8 cellular contexts compared by ENCODE assay signal in the genomic region with DNA sequence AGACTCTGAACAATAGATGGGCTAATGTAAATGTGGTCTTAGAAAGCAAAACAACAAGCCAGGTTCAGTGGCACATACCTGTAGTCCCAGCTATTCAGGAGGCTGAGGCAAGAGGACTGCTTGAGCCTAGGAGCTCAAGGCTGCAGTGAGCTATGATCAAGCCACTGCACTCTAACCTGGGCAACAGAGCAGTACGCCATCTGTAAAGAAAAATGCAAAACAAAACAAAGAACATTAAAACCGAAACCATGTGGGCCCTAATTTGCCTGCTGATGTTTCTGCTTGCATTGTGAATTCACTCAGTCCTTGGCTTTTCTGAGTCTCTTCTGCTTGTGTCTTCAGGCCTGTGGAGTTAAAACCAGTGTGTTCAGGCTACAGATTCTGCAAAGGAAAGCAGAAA. TPM values are rescaled to one million over a fixed set of nuclear protein-coding genes. Genes with fewer than 3 reads are reported as not detected.
DNase-seq lines count a peak whose midpoint lies in the region; ATAC-seq lines count a peak whose summit lies in the region.

No MANE protein-coding gene starts in this region.

- no peak overlapping the region for H3K4me3 Mint-ChIP-seq in activated naive CD8-positive, alpha-beta T cell treated with anti-CD3 and anti-CD28 coated beads, Interleukin-2, amount 10 ng/mL, durations not matched to agents 7 days and 5 days
- no peak overlapping the region for H3K4me3 Mint-ChIP-seq in activated naive CD8-positive, alpha-beta T cell treated with anti-CD3 and anti-CD28 coated beads for 36 hours
- H3K4me3 Mint-ChIP-seq in stimulated activated naive B cell treated with anti-CD40 and anti-IgM and Interleukin-4, amounts not matched to agents 10 μg/mL and 1 μg/mL and 100 μg/mL, for 72 hours, result no peak overlapping the region

- H3K27ac Mint-ChIP-seq in activated naive CD8-positive, alpha-beta T cell treated with anti-CD3 and anti-CD28 coated beads, Interleukin-2, amount 10 ng/mL, durations not matched to agents 7 days and 5 days, result peak overlapping the region; percentile 45
- H3K27ac Mint-ChIP-seq in activated naive CD8-positive, alpha-beta T cell treated with anti-CD3 and anti-CD28 coated beads for 36 hours, result no peak overlapping the region
- peak overlapping the region; percentile 59 for H3K27ac Mint-ChIP-seq in stimulated activated naive B cell treated with anti-CD40 and anti-IgM and Interleukin-4, amounts not matched to agents 10 μg/mL and 1 μg/mL and 100 μg/mL, for 72 hours

- POLR2A ChIA-PET in activated naive CD8-positive, alpha-beta T cell treated with anti-CD3 and anti-CD28 coated beads, Interleukin-2, amount 10 ng/mL, durations not matched to agents 7 days and 5 days (lab: Charles Lee), result interaction anchor here (1.5 kb wide), 1 partner anchor 15 kb away, joined by 6 read pairs; no protein-coding TSS in a partner anchor

- no peak for DNase-seq in activated naive CD8-positive, alpha-beta T cell treated with anti-CD3 and anti-CD28 coated beads, Interleukin-2, amount 10 ng/mL, durations not matched to agents 7 days and 5 days
- no peak for DNase-seq in activated naive CD8-positive, alpha-beta T cell treated with anti-CD3 and anti-CD28 coated beads for 36 hours
- DNase-seq in NAMALWA (ENCODE audit: low spot score) (peak; percentile 74), hippocampal formation (lab: John Stamatoyannopoulos, UW) (no peak), NCI-H128 (lab: John Stamatoyannopoulos, UW; ENCODE audit: unreplicated experiment) (no peak), NCI-H1105 treated with DMSO at 0.1 percent for 48 hours (lab: John Stamatoyannopoulos, UW) (no peak)
- DNase-seq in stimulated activated naive B cell treated with anti-CD40 and anti-IgM and Interleukin-4, amounts not matched to agents 10 μg/mL and 1 μg/mL and 100 μg/mL, for 72 hours, result no peak

- H3K9me3 Mint-ChIP-seq in activated naive CD8-positive, alpha-beta T cell treated with anti-CD3 and anti-CD28 coated beads, Interleukin-2, amount 10 ng/mL, durations not matched to agents 7 days and 5 days, result peaks cover 1% of the 10 kb centered on the region
- H3K9me3 Mint-ChIP-seq in activated naive CD8-positive, alpha-beta T cell treated with anti-CD3 and anti-CD28 coated beads for 36 hours, result no peaks in the 10 kb centered on the region
- H3K9me3 Mint-ChIP-seq in stimulated activated naive B cell treated with anti-CD40 and anti-IgM and Interleukin-4, amounts not matched to agents 10 μg/mL and 1 μg/mL and 100 μg/mL, for 72 hours, result no peaks in the 10 kb centered on the region

- no peaks in the 10 kb centered on the region for H3K27me3 Mint-ChIP-seq in activated naive CD8-positive, alpha-beta T cell treated with anti-CD3 and anti-CD28 coated beads, Interleukin-2, amount 10 ng/mL, durations not matched to agents 7 days and 5 days
- H3K27me3 Mint-ChIP-seq in activated naive CD8-positive, alpha-beta T cell treated with anti-CD3 and anti-CD28 coated beads for 36 hours, result no peaks in the 10 kb centered on the region
- H3K27me3 Mint-ChIP-seq in stimulated activated naive B cell treated with anti-CD40 and anti-IgM and Interleukin-4, amounts not matched to agents 10 μg/mL and 1 μg/mL and 100 μg/mL, for 72 hours, result no peaks in the 10 kb centered on the region

- ATAC-seq in activated naive CD8-positive, alpha-beta T cell treated with anti-CD3 and anti-CD28 coated beads, Interleukin-2, amount 10 ng/mL, durations not matched to agents 7 days and 5 days (ENCODE audit: low read depth), result no peak
- peak; percentile 83 for ATAC-seq in HG02623 (IDR thresholded peaks at IDR 0.05; ENCODE audit: unreplicated experiment)
- ATAC-seq in stimulated activated naive B cell treated with anti-CD40 and anti-IgM and Interleukin-4, amounts not matched to agents 10 μg/mL and 1 μg/mL and 100 μg/mL, for 72 hours (replicated peaks), result peak; percentile 89

- H3K4me1 Mint-ChIP-seq in activated naive CD8-positive, alpha-beta T cell treated with anti-CD3 and anti-CD28 coated beads, Interleukin-2, amount 10 ng/mL, durations not matched to agents 7 days and 5 days, result peaks cover 22% of the 10 kb centered on the region
- H3K4me1 Mint-ChIP-seq in activated naive CD8-positive, alpha-beta T cell treated with anti-CD3 and anti-CD28 coated beads for 36 hours, result peaks cover 16% of the 10 kb centered on the region
- peaks cover 10 to 26% of the 10 kb centered on the region in 2 donors for H3K4me1 Mint-ChIP-seq in stimulated activated naive B cell treated with anti-CD40 and anti-IgM and Interleukin-4, amounts not matched to agents 10 μg/mL and 1 μg/mL and 100 μg/mL, for 72 hours

- H3K36me3 Mint-ChIP-seq in activated naive CD8-positive, alpha-beta T cell treated with anti-CD3 and anti-CD28 coated beads, Interleukin-2, amount 10 ng/mL, durations not matched to agents 7 days and 5 days, result peaks cover 2% of the 10 kb centered on the region
- peaks cover 4% of the 10 kb centered on the region for H3K36me3 Mint-ChIP-seq in activated naive CD8-positive, alpha-beta T cell treated with anti-CD3 and anti-CD28 coated beads for 36 hours
- no peaks in the 10 kb centered on the region for H3K36me3 Mint-ChIP-seq in stimulated activated naive B cell treated with anti-CD40 and anti-IgM and Interleukin-4, amounts not matched to agents 10 μg/mL and 1 μg/mL and 100 μg/mL, for 72 hours

RNA-seq across cellular contexts. Expression of a gene that starts 56.7 kb away (rescaled TPM):
- total RNA-seq in activated naive CD8-positive, alpha-beta T cell treated with anti-CD3 and anti-CD28 coated beads, Interleukin-2, amount 10 ng/mL, durations not matched to agents 7 days and 5 days, result 100 to 1,000 TPM; 276 to 280 TPM
- total RNA-seq in activated naive CD8-positive, alpha-beta T cell treated with anti-CD3 and anti-CD28 coated beads for 36 hours, result 100 to 1,000 TPM; 139 to 156 TPM
